In genomic region chr1:117607471-117607870, GRCh38 we compare ENCODE assay signal across 8 cellular contexts. TPM values are rescaled to one million over a fixed set of nuclear protein-coding genes. Genes with fewer than 3 reads are reported as not detected.
DNase-seq lines count a peak whose midpoint lies in the region; ATAC-seq, FAIRE-seq and TF ChIP-seq lines count a peak whose summit lies in the region.

No MANE protein-coding gene starts in this region.

- peak overlapping the region; percentile 86 for H3K27ac ChIP-seq in CD8-positive, alpha-beta memory T cell (ENCODE audit: low read depth, low read length)
- peak overlapping the region; percentile 69 for H3K27ac ChIP-seq in Panc1 (ENCODE audit: low read length)

- no TSS peak for BruUV-seq in Panc1 (replicated peaks; lab: Mats Ljungman, UMichigan)

- TF ChIP-seq POLR2A in H54 (IDR thresholded peaks at IDR 0.05; ENCODE audit: low read depth, low read length) = no peak

- H3K27me3 Mint-ChIP-seq in CD8-positive, alpha-beta memory T cell = peaks cover 0 to 7% of the 10 kb centered on the region in 2 donors
- peaks cover 13% of the 10 kb centered on the region for H3K27me3 Mint-ChIP-seq in activated naive CD8-positive, alpha-beta T cell treated with anti-CD3 and anti-CD28 coated beads, Interleukin-2, amount 10 ng/mL, durations not matched to agents 7 days and 5 days
- peaks cover 68% of the 10 kb centered on the region for H3K27me3 Mint-ChIP-seq in nephron (ENCODE audit: low read depth)

- CTCF ChIA-PET in CD8-positive, alpha-beta memory T cell (lab: Charles Lee) = interaction anchor here (0.7 to 3.9 kb wide), 10 partner anchors 10 to 147 kb away, joined by 3 to 29 read pairs (median 6); no protein-coding TSS in a partner anchor
- CTCF ChIA-PET in Panc1 (lab: Charles Lee) = interaction anchor here (1.4 kb wide), 1 partner anchor 146 kb away, joined by 3 read pairs; no protein-coding TSS in a partner anchor

- no peaks in the 10 kb centered on the region for H3K36me3 ChIP-seq in CD8-positive, alpha-beta memory T cell (ENCODE audit: insufficient read depth, low read length)
- no peaks in the 10 kb centered on the region for H3K36me3 ChIP-seq in Panc1 (ENCODE audit: control insufficient read depth, insufficient read depth, low read length)

- intact Hi-C loops in Panc1 (cut with micrococcal nuclease; ENCODE audit: unreplicated experiment) = no loop called here

- peak overlapping the region; percentile 96 to 99 (median 98) for H3K27ac Mint-ChIP-seq in CD8-positive, alpha-beta memory T cell
- H3K27ac Mint-ChIP-seq in activated naive CD8-positive, alpha-beta T cell treated with anti-CD3 and anti-CD28 coated beads, Interleukin-2, amount 10 ng/mL, durations not matched to agents 7 days and 5 days = peak overlapping the region; percentile 91
- peak overlapping the region in 1 of 3 experiments; percentile 47 for H3K27ac Mint-ChIP-seq in nephron

- in situ Hi-C loops in Panc1 (cut with HindIII; ENCODE audit: low pct_unique_long_range_greater_than_20kb, low sequenced_read_pairs) = no loop called here

- peak overlapping the region; percentile 73 for H3K4me3 ChIP-seq in CD8-positive, alpha-beta memory T cell (ENCODE audit: low read length)
- peak overlapping the region; percentile 77 to 81 for H3K4me3 ChIP-seq in Panc1 (ENCODE audit: low read depth in 2 of 2, low read length in 2 of 2)

- POLR2A ChIA-PET in CD8-positive, alpha-beta memory T cell (lab: Charles Lee) = interaction anchor here (0.5 to 3.4 kb wide), 8 partner anchors 48 to 240 kb away, joined by 3 to 48 read pairs (median 16); partner anchors contain the start of gene MAN1A2
- POLR2A ChIA-PET in Panc1 (lab: Charles Lee) = interaction anchor here (0.6 kb wide), 1 partner anchor 146 kb away, joined by 3 read pairs; no protein-coding TSS in a partner anchor
- POLR2A ChIA-PET in activated naive CD8-positive, alpha-beta T cell treated with anti-CD3 and anti-CD28 coated beads, Interleukin-2, amount 10 ng/mL, durations not matched to agents 7 days and 5 days (lab: Charles Lee) = interaction anchor here (0.7 to 3.8 kb wide), 9 partner anchors 10 to 150 kb away, joined by 3 to 116 read pairs (median 4); no protein-coding TSS in a partner anchor

- peaks cover 42% of the 10 kb centered on the region for H3K4me1 ChIP-seq in CD8-positive, alpha-beta memory T cell (ENCODE audit: insufficient read depth, low read length)
- peaks cover 27% of the 10 kb centered on the region for H3K4me1 ChIP-seq in Panc1 (ENCODE audit: control insufficient read depth, insufficient read depth, low read length)

- no peaks in the 10 kb centered on the region for H3K9me3 ChIP-seq in CD8-positive, alpha-beta memory T cell (ENCODE audit: low read length)
- H3K9me3 ChIP-seq in Panc1 (ENCODE audit: control insufficient read depth, insufficient read depth, low read depth, low read length) = no peaks in the 10 kb centered on the region

- ATAC-seq in Panc1 (no peak), GM19351 (IDR thresholded peaks at IDR 0.05; ENCODE audit: unreplicated experiment) (no peak), HG03108 (IDR thresholded peaks at IDR 0.05; ENCODE audit: unreplicated experiment) (no peak)
- ATAC-seq in activated naive CD8-positive, alpha-beta T cell treated with anti-CD3 and anti-CD28 coated beads, Interleukin-2, amount 10 ng/mL, durations not matched to agents 7 days and 5 days (ENCODE audit: low read depth) = peak; percentile 5

- peaks cover 55 to 66% (median 63%) of the 10 kb centered on the region in 3 donors for H3K4me1 Mint-ChIP-seq in CD8-positive, alpha-beta memory T cell
- H3K4me1 Mint-ChIP-seq in activated naive CD8-positive, alpha-beta T cell treated with anti-CD3 and anti-CD28 coated beads, Interleukin-2, amount 10 ng/mL, durations not matched to agents 7 days and 5 days = peaks cover 35% of the 10 kb centered on the region
- H3K4me1 Mint-ChIP-seq in nephron = peaks cover 10% of the 10 kb centered on the region

- TF ChIP-seq CTCF in Panc1 (IDR thresholded peaks at IDR 0.05) (no peak), nephron (IDR thresholded peaks at IDR 0.05; ENCODE audit: unreplicated experiment in 3 of 3) (no peak)

- H3K4me3 Mint-ChIP-seq in CD8-positive, alpha-beta memory T cell = peak overlapping the region; percentile 91 to 99 (median 98)
- peak overlapping the region; percentile 94 for H3K4me3 Mint-ChIP-seq in activated naive CD8-positive, alpha-beta T cell treated with anti-CD3 and anti-CD28 coated beads, Interleukin-2, amount 10 ng/mL, durations not matched to agents 7 days and 5 days
- peak overlapping the region; percentile 89 to 92 (median 92) for H3K4me3 Mint-ChIP-seq in nephron

- no peak for FAIRE-seq in H54 (lab: Jason Lieb, UNC)

- H3K27me3 ChIP-seq in CD8-positive, alpha-beta memory T cell (ENCODE audit: insufficient read depth, low read length, poor library complexity, severe bottlenecking) = no peaks in the 10 kb centered on the region
- no peaks in the 10 kb centered on the region; the same call in 1 of the 2 replicates for H3K27me3 ChIP-seq in Panc1 (ENCODE audit: control insufficient read depth, insufficient read depth, low read length)

- H3K9me3 Mint-ChIP-seq in CD8-positive, alpha-beta memory T cell = no peaks in the 10 kb centered on the region
- no peaks in the 10 kb centered on the region for H3K9me3 Mint-ChIP-seq in activated naive CD8-positive, alpha-beta T cell treated with anti-CD3 and anti-CD28 coated beads, Interleukin-2, amount 10 ng/mL, durations not matched to agents 7 days and 5 days
- H3K9me3 Mint-ChIP-seq in nephron = no peaks in the 10 kb centered on the region

- H3K36me3 Mint-ChIP-seq in CD8-positive, alpha-beta memory T cell = peaks cover 10 to 57% (median 14%) of the 10 kb centered on the region in 3 donors
- H3K36me3 Mint-ChIP-seq in activated naive CD8-positive, alpha-beta T cell treated with anti-CD3 and anti-CD28 coated beads, Interleukin-2, amount 10 ng/mL, durations not matched to agents 7 days and 5 days = peaks cover 29% of the 10 kb centered on the region
- no peaks in the 10 kb centered on the region for H3K36me3 Mint-ChIP-seq in nephron (ENCODE audit: low read depth)

- DNase-seq in CD8-positive, alpha-beta memory T cell = peak; percentile 34 to 72 (median 56)
- DNase-seq in Panc1 (ENCODE audit: low read depth, low spot score) = no peak
- DNase-seq in activated naive CD8-positive, alpha-beta T cell treated with anti-CD3 and anti-CD28 coated beads, Interleukin-2, amount 10 ng/mL, durations not matched to agents 7 days and 5 days = peak; percentile 53
- no peak for DNase-seq in H54 (ENCODE audit: insufficient read length, low spot score)
- no peak for DNase-seq in amygdala (lab: John Stamatoyannopoulos, UW)

RNA-seq across cellular contexts. Expression of gene TENT5C, which starts 1.6 kb away (rescaled TPM):
- 1 to 10 TPM; 3.7 to 4.1 TPM for total RNA-seq in CD8-positive, alpha-beta memory T cell
- 12.6 TPM for polyA plus RNA-seq in CD8-positive, alpha-beta memory T cell
- total RNA-seq in Panc1 (2021; ENCODE audit: unreplicated experiment) = 8.9 TPM
- polyA plus RNA-seq in Panc1 (2012; ENCODE audit: insufficient read length) = 2.9 TPM
- total RNA-seq in activated naive CD8-positive, alpha-beta T cell treated with anti-CD3 and anti-CD28 coated beads, Interleukin-2, amount 10 ng/mL, durations not matched to agents 7 days and 5 days = 10 to 100 TPM; 18.4 to 18.8 TPM

Comparison
In these comparisons a context has a peak if more than half of its experiments do, and no peak if none do; other contexts are left out.
1. DNase-seq: peak in CD8-positive, alpha-beta memory T cell (5 of 5) and activated naive CD8-positive, alpha-beta T cell treated with anti-CD3 and anti-CD28 coated beads, Interleukin-2, amount 10 ng/mL, durations not matched to agents 7 days and 5 days (single experiment); none in Panc1 (single experiment), H54 (single experiment) and amygdala (0 of 56).
2. Peak in every context shown above with its lines, with median percentiles within 50 percentile points of each other: H3K4me3 Mint-ChIP-seq.